Comparison of ENCODE assay signal across 9 cellular contexts in genomic region chr17:63946440-63947363, GRCh38. TPM values are rescaled to one million over a fixed set of nuclear protein-coding genes. Genes with fewer than 3 reads are reported as not detected.
DNase-seq lines count a peak whose midpoint lies in the region; ATAC-seq, FAIRE-seq and TF ChIP-seq lines count a peak whose summit lies in the region.
"Had no signal": no experiment of that assay in that cellular context is flagged by ENCODE, and none has a peak within 500 bp of the region (broad histone marks: within the 10 kb centered on the region; RNA-seq: fewer than 3 reads in every experiment).

No MANE protein-coding gene starts in this region.

- FAIRE-seq in GM19239 (lab: Jason Lieb, UNC), result peak; percentile 93
- no peak for FAIRE-seq in astrocyte (lab: Jason Lieb, UNC)

- ATAC-seq in T-helper 17 cell, result peak; percentile 89

- H3K27ac ChIP-seq in BLaER1, result peak overlapping the region; percentile 84
- no peak overlapping the region for H3K27ac ChIP-seq in astrocyte (ENCODE audit: low read depth, low read length)
- H3K27ac ChIP-seq in hepatocyte, result no peak overlapping the region

- H3K4me1 Mint-ChIP-seq in IgD-negative memory B cell (peaks cover 9 to 17% (median 16%) of the 10 kb centered on the region in 3 donors), T-helper 17 cell (peaks cover 14% of the 10 kb centered on the region), astrocyte (ENCODE audit: low read depth, unreplicated experiment) (no peaks in the 10 kb centered on the region)

- no peaks in the 10 kb centered on the region for H3K79me2 ChIP-seq in astrocyte (ENCODE audit: insufficient read depth, low read length)
- H3K79me2 ChIP-seq in hepatocyte, result no peaks in the 10 kb centered on the region

- H3K4me2 ChIP-seq in BLaER1 (peak overlapping the region; percentile 91), astrocyte (ENCODE audit: low read length) (no peak overlapping the region), hepatocyte (no peak overlapping the region)

- H3K9me3 ChIP-seq in BLaER1, result no peaks in the 10 kb centered on the region
- H3K9me3 ChIP-seq in T-helper 17 cell (ENCODE audit: control insufficient read depth, low read length, poor library complexity, severe bottlenecking), result no peaks in the 10 kb centered on the region
- H3K9me3 ChIP-seq in astrocyte (ENCODE audit: insufficient read depth, low read depth, low read length), result no peaks in the 10 kb centered on the region
- no peaks in the 10 kb centered on the region for H3K9me3 ChIP-seq in hepatocyte (ENCODE audit: low read depth)

- H3K36me3 Mint-ChIP-seq in IgD-negative memory B cell (peaks cover 1% of the 10 kb centered on the region), T-helper 17 cell (ENCODE audit: low read depth) (no peaks in the 10 kb centered on the region), astrocyte (ENCODE audit: low read depth, unreplicated experiment) (no peaks in the 10 kb centered on the region)

- peaks cover 8% of the 10 kb centered on the region; the same call in 1 of the 2 replicates for H3K36me3 ChIP-seq in BLaER1
- no peaks in the 10 kb centered on the region for H3K36me3 ChIP-seq in astrocyte (ENCODE audit: insufficient read depth, low read length)
- H3K36me3 ChIP-seq in hepatocyte (replicated peaks; ENCODE audit: insufficient read depth, low read depth), result no peaks in the 10 kb centered on the region

- peak; percentile 92 for DNase-seq in GM19239 (ENCODE audit: insufficient read length, low spot score)
- peak; percentile 24 to 43 (median 28) for DNase-seq in T-helper 17 cell
- no peak for DNase-seq in astrocyte (ENCODE audit: low read depth)
- DNase-seq in hepatocyte (ENCODE audit: low spot score), result peak; percentile 73
- peak; percentile 15 to 27 for DNase-seq in stimulated activated CD4-positive, alpha-beta T cell treated with anti-CD3 and anti-CD28 coated beads, Interleukin-1b, Interleukin-23, amount 100 ng/mL, for 1 hour (ENCODE audit: low read depth in 2 of 2)
- no peak for DNase-seq in mesenteric fat pad (ENCODE audit: low spot score)

- H2AFZ ChIP-seq in astrocyte (ENCODE audit: low read depth, low read length) (no peak overlapping the region), hepatocyte (no peak overlapping the region)

- H4K20me1 ChIP-seq in BLaER1, result no peaks in the 10 kb centered on the region
- no peaks in the 10 kb centered on the region for H4K20me1 ChIP-seq in astrocyte (ENCODE audit: insufficient read depth, low read length)
- no peaks in the 10 kb centered on the region for H4K20me1 ChIP-seq in hepatocyte (ENCODE audit: insufficient read depth, poor library complexity, severe bottlenecking)

- TF ChIP-seq CTCF in astrocyte (IDR thresholded peaks at IDR 0.05; ENCODE audit: insufficient read depth, low read depth, low read length), result peak; percentile 28
- peak; percentile 58 for TF ChIP-seq CTCF in hepatocyte (IDR thresholded peaks at IDR 0.05; ENCODE audit: poor library complexity)

- H3K4me3 ChIP-seq in BLaER1, result peak overlapping the region; percentile 42
- no peak overlapping the region for H3K4me3 ChIP-seq in astrocyte (ENCODE audit: insufficient read depth, low read depth, low read length)
- no peak overlapping the region for H3K4me3 ChIP-seq in hepatocyte

- H3K4me1 ChIP-seq in BLaER1 (peaks cover 84% of the 10 kb centered on the region), astrocyte (ENCODE audit: insufficient read depth, low read length) (no peaks in the 10 kb centered on the region), hepatocyte (ENCODE audit: insufficient read depth) (no peaks in the 10 kb centered on the region)

- 51% methylated on average over 17 of the region's 20 CpGs for WGBS in hepatocyte (ENCODE audit: low lambda C conversion rate, missing lambda C conversion rate)

- H3K27me3 Mint-ChIP-seq in IgD-negative memory B cell, result no peaks in the 10 kb centered on the region
- H3K27me3 Mint-ChIP-seq in T-helper 17 cell, result no peaks in the 10 kb centered on the region
- peaks cover 22% of the 10 kb centered on the region for H3K27me3 Mint-ChIP-seq in astrocyte (ENCODE audit: low read depth, unreplicated experiment)

- H3K9me3 Mint-ChIP-seq in IgD-negative memory B cell (no peaks in the 10 kb centered on the region), astrocyte (ENCODE audit: unreplicated experiment) (peaks cover 3% of the 10 kb centered on the region)

- H3K27me3 ChIP-seq in BLaER1 (no peaks in the 10 kb centered on the region), astrocyte (ENCODE audit: insufficient read depth, low read length) (no peaks in the 10 kb centered on the region), hepatocyte (no peaks in the 10 kb centered on the region)

- H3K9ac ChIP-seq in BLaER1, result peak overlapping the region; percentile 61
- H3K9ac ChIP-seq in astrocyte (ENCODE audit: low read length), result no peak overlapping the region

- H3K9me2 ChIP-seq in hepatocyte (replicated peaks; ENCODE audit: insufficient read depth), result no peaks in the 10 kb centered on the region

- H3K4me3 Mint-ChIP-seq in IgD-negative memory B cell (peak overlapping the region; percentile 16 to 91 (median 80)), T-helper 17 cell (peak overlapping the region; percentile 86), astrocyte (ENCODE audit: unreplicated experiment) (no peak overlapping the region)

- H3K27ac Mint-ChIP-seq in IgD-negative memory B cell (peak overlapping the region; percentile 79 to 94 (median 91)), T-helper 17 cell (no peak overlapping the region), astrocyte (ENCODE audit: unreplicated experiment) (no peak overlapping the region)

RNA-seq across cellular contexts. Expression of gene CD79B, which starts 14.6 kb away (rescaled TPM):
- 1,452 TPM for polyA plus RNA-seq in IgD-negative memory B cell
- total RNA-seq in T-helper 17 cell, result 10 to 100 TPM; 19.5 to 31.1 TPM
- total RNA-seq in astrocyte, result 0.25 TPM in 1 of 2 replicates, not detected in the other
- 0.57 TPM in 1 of 2 replicates, not detected in the other for total RNA-seq in hepatocyte
- polyA plus RNA-seq in hepatocyte, result 1.2 TPM in 2 replicates
- 4.3 TPM for total RNA-seq in mesenteric fat pad

RNA-seq across cellular contexts. Expression of gene SCN4A, which starts 26.0 kb away (rescaled TPM):
- polyA plus RNA-seq in IgD-negative memory B cell, result 0.10 TPM
- total RNA-seq in T-helper 17 cell, result under 1 TPM; 0.02 to 0.16 TPM
- 0.22 and 0.43 TPM in 2 replicates for total RNA-seq in astrocyte
- total RNA-seq in hepatocyte, result under 0.01 and 0.07 TPM in 2 replicates
- not detected in 2 replicates for polyA plus RNA-seq in hepatocyte
- 27.1 TPM for total RNA-seq in mesenteric fat pad

RNA-seq across cellular contexts. Expression of gene GH1, which starts 28.1 kb away (rescaled TPM):
- polyA plus RNA-seq in IgD-negative memory B cell (2.0 TPM), hepatocyte (not detected in 2 replicates)
- total RNA-seq in T-helper 17 cell (not detected), astrocyte (not detected in 2 replicates), hepatocyte (not detected in 2 replicates), mesenteric fat pad (not detected)
- total RNA-seq: skeletal muscle tissue had no signal

RNA-seq across cellular contexts. Expression of gene CSHL1, which starts 35.6 kb away (rescaled TPM):
- polyA plus RNA-seq in IgD-negative memory B cell, result not detected
- total RNA-seq in T-helper 17 cell, result not detected
- not detected in 2 replicates for total RNA-seq in astrocyte
- not detected in 2 replicates for total RNA-seq in hepatocyte
- not detected in 2 replicates for polyA plus RNA-seq in hepatocyte
- not detected for total RNA-seq in mesenteric fat pad
- total RNA-seq: skeletal muscle tissue had no signal

RNA-seq across cellular contexts. Expression of gene CSH1, which starts 50.3 kb away (rescaled TPM):
- polyA plus RNA-seq in IgD-negative memory B cell (not detected), hepatocyte (0.26 TPM in 1 of 2 replicates, not detected in the other)
- total RNA-seq in T-helper 17 cell (10 to 100 TPM in 1 of 2 donors, 1 to 10 TPM in 1; 9.9 to 11.3 TPM), astrocyte (8.9 and 15.5 TPM in 2 replicates), hepatocyte (0.92 and 1.1 TPM in 2 replicates), mesenteric fat pad (not detected)
- total RNA-seq: skeletal muscle tissue had no signal

Comparison
In these comparisons a context has a peak if more than half of its experiments do, and no peak if none do; other contexts are left out.
1. DNase-seq: peak in GM19239 (single experiment), T-helper 17 cell (3 of 3), hepatocyte (single experiment) and stimulated activated CD4-positive, alpha-beta T cell treated with anti-CD3 and anti-CD28 coated beads, Interleukin-1b, Interleukin-23, amount 100 ng/mL, for 1 hour (2 of 2); none in astrocyte (single experiment) and mesenteric fat pad (single experiment).
2. H3K27ac Mint-ChIP-seq: peak in IgD-negative memory B cell (3 of 3); none in T-helper 17 cell (single experiment) and astrocyte (single experiment).
3. RNA of gene SCN4A, which starts 26.0 kb away (total RNA-seq): 27.1 TPM in mesenteric fat pad (single experiment); 0.22 to 0.43 TPM in astrocyte, 0.02 to 0.16 TPM in T-helper 17 cell and under 0.01 to 0.07 TPM in hepatocyte; every median in the first group is over 10 times any median in the second.